In the genomic region with DNA sequence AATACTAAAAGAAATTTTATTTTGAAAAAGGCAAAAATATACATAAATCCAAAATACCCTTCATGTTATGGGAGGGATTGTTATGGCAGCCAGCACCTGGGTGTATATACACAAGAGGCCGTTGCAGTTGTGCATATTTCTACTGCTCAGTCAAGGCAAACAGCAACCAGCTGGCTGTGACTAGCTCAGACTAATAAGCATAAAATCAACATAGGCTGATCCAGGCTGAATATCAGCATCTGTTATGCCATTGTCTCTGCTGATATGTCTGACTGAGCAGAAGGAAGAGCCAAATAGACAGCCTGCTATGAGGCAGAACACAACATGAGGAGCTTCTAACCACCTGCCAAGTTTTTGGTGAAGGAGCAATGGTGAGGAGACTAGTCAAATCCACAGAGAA, we compare ENCODE assay signal across 11 cellular contexts.
A peak's percentile ranks its signal among the peaks of the same experiment; 100 is the strongest.
DNase-seq lines count a peak whose midpoint lies in the region; ATAC-seq, FAIRE-seq and TF ChIP-seq lines count a peak whose summit lies in the region.
"Had no signal": no experiment of that assay in that cellular context is flagged by ENCODE, and none has a peak within 500 bp of the region (broad histone marks: within the 10 kb centered on the region; RNA-seq: fewer than 3 reads in every experiment).

No MANE protein-coding gene starts in this region.

- H3K27ac Mint-ChIP-seq in neural progenitor cell = no peak overlapping the region
- H3K27ac Mint-ChIP-seq: activated CD8-positive, alpha-beta T cell treated with anti-CD3 and anti-CD28 coated beads for 36 hours had no signal

- FAIRE-seq in islet of Langerhans (lab: Jason Lieb, UNC) (peak; percentile 99), HTR-8/SVneo (lab: Jason Lieb, UNC) (no peak)

- H4K20me1 ChIP-seq in neural progenitor cell (ENCODE audit: low read depth) = no peaks in the 10 kb centered on the region

- peaks cover 12% of the 10 kb centered on the region for H3K4me1 Mint-ChIP-seq in neural progenitor cell

- peaks cover 6% of the 10 kb centered on the region for H3K9me3 Mint-ChIP-seq in neural progenitor cell
- H3K9me3 Mint-ChIP-seq: activated CD8-positive, alpha-beta T cell treated with anti-CD3 and anti-CD28 coated beads for 36 hours had no signal

- H3K27me3 ChIP-seq in WERI-Rb-1 (ENCODE audit: insufficient read depth, low read depth, severe bottlenecking) (no peaks in the 10 kb centered on the region), neural progenitor cell (no peaks in the 10 kb centered on the region)
- H3K27me3 ChIP-seq: neutrophil had no signal

- DNase-seq in Caki2 (ENCODE audit: low read depth) = peak; percentile 31
- peak; percentile 99 for DNase-seq in NCI-H1694 (lab: John Stamatoyannopoulos, UW)
- peak; percentile 14 for DNase-seq in WERI-Rb-1
- no peak for DNase-seq in neural progenitor cell (ENCODE audit: low spot score)
- no peak for DNase-seq in HTR-8/SVneo (ENCODE audit: insufficient read length, low spot score)
- DNase-seq: activated CD8-positive, alpha-beta T cell treated with anti-CD3 and anti-CD28 coated beads for 36 hours; stimulated activated naive CD8-positive, alpha-beta T cell treated with anti-CD3 and anti-CD28 coated beads, Interleukin-15, Interleukin-2, amounts not matched to agents 100 U/mL and 50 U/mL, for 24 hours had no signal

- H3K36me3 Mint-ChIP-seq in neural progenitor cell = no peaks in the 10 kb centered on the region

- TF ChIP-seq CTCF in WERI-Rb-1 (IDR thresholded peaks at IDR 0.05; ENCODE audit: low read depth, low read length) = no peak
- no peak for TF ChIP-seq CTCF in neural progenitor cell (IDR thresholded peaks at IDR 0.05)

- H3K4me2 ChIP-seq in neural progenitor cell = no peak overlapping the region

- H3K4me3 ChIP-seq in WERI-Rb-1 (ENCODE audit: low read depth, low read length) = no peak overlapping the region
- H3K4me3 ChIP-seq in neural progenitor cell = no peak overlapping the region

- ATAC-seq in GM21390 (IDR thresholded peaks at IDR 0.05; ENCODE audit: unreplicated experiment) (no peak), HG03196 (IDR thresholded peaks at IDR 0.05; ENCODE audit: unreplicated experiment) (no peak)
- ATAC-seq: activated CD8-positive, alpha-beta T cell treated with anti-CD3 and anti-CD28 coated beads for 36 hours; stimulated activated naive CD8-positive, alpha-beta T cell treated with anti-CD3 and anti-CD28 coated beads, Interleukin-15, Interleukin-2, amounts not matched to agents 100 U/mL and 50 U/mL, for 24 hours had no signal

- H3K36me3 ChIP-seq in WERI-Rb-1 (no peaks in the 10 kb centered on the region), neural progenitor cell (no peaks in the 10 kb centered on the region)
- H3K36me3 ChIP-seq: neutrophil had no signal

- H3K9me3 ChIP-seq in WERI-Rb-1 (ENCODE audit: severe bottlenecking) (no peaks in the 10 kb centered on the region), neural progenitor cell (ENCODE audit: low read depth) (no peaks in the 10 kb centered on the region)
- H3K9me3 ChIP-seq: neutrophil had no signal

- in situ Hi-C loops in Caki2 (cut with HindIII; ENCODE audit: low pct_unique_long_range_greater_than_20kb, low sequenced_read_pairs) = no loop called here

- no peak overlapping the region for H3K9ac ChIP-seq in neural progenitor cell

- H3K27me3 Mint-ChIP-seq in neural progenitor cell (ENCODE audit: insufficient read depth, low read depth) = no peaks in the 10 kb centered on the region
- H3K27me3 Mint-ChIP-seq: activated CD8-positive, alpha-beta T cell treated with anti-CD3 and anti-CD28 coated beads for 36 hours had no signal

- peak overlapping the region; percentile 16; the same call in 1 of the 2 replicates for H3K27ac ChIP-seq in WERI-Rb-1
- no peak overlapping the region for H3K27ac ChIP-seq in neural progenitor cell
- H3K27ac ChIP-seq: neutrophil had no signal

- H2AFZ ChIP-seq in neural progenitor cell (replicated peaks) = no peak overlapping the region

- H3K79me2 ChIP-seq in neural progenitor cell (ENCODE audit: low read depth) = no peaks in the 10 kb centered on the region

- H3K4me1 ChIP-seq in neural progenitor cell = peaks cover 7% of the 10 kb centered on the region

- H3F3A ChIP-seq in neural progenitor cell (ENCODE audit: low read depth) = no peaks in the 10 kb centered on the region

- H3K4me3 Mint-ChIP-seq in neural progenitor cell = no peak overlapping the region
- H3K4me3 Mint-ChIP-seq: activated CD8-positive, alpha-beta T cell treated with anti-CD3 and anti-CD28 coated beads for 36 hours had no signal

Comparison
In these comparisons a context has a peak if more than half of its experiments do, and no peak if none do; other contexts are left out.
1. DNase-seq: peak in Caki2 (single experiment), NCI-H1694 (single experiment) and WERI-Rb-1 (single experiment); none in neural progenitor cell (single experiment) and HTR-8/SVneo (single experiment).